In genomic region chr17:40352044-40352778, GRCh38 we compare ENCODE assay signal across 1 cellular context.
TF ChIP-seq lines count a peak whose summit lies in the region.

No MANE protein-coding gene starts in this region.

TF ChIP-seq in HepG2, 621 proteins besides CTCF, POLR2A, EP300 and RAD21 (continued from another document and continues in another):
- TF ChIP-seq TBX2 (CRISPR knock-in tag; IDR thresholded peaks at IDR 0.05; ENCODE audit: borderline replicate concordance) (no peak), BRF2 (CRISPR knock-in tag; IDR thresholded peaks at IDR 0.05) (0 out of 2 replicates have a peak, but pooled peaks have one; percentile 1), CEBPB (IDR thresholded peaks at IDR 0.05; ENCODE audit: borderline replicate concordance, low read depth, low read length) (no peak), E2F2 (CRISPR knock-in tag; IDR thresholded peaks at IDR 0.05; ENCODE audit: borderline replicate concordance) (peak; percentile 24; the same call in 1 of the 2 replicates), ARID5B (CRISPR knock-in tag; IDR thresholded peaks at IDR 0.05) (peak; percentile 53; the same call in 1 of the 2 replicates), ZNF766 (CRISPR knock-in tag; IDR thresholded peaks at IDR 0.05; ENCODE audit: borderline replicate concordance) (peak; percentile 1; the same call in 1 of the 2 replicates), MIER2 (CRISPR knock-in tag; IDR thresholded peaks at IDR 0.05) (no peak), ZUFSP (CRISPR knock-in tag; IDR thresholded peaks at IDR 0.05; ENCODE audit: borderline replicate concordance) (no peak), FOXM1 (CRISPR knock-in tag; IDR thresholded peaks at IDR 0.05) (0 out of 2 replicates have a peak, but pooled peaks have one; percentile 32), SETDB1 (CRISPR knock-in tag; IDR thresholded peaks at IDR 0.05; ENCODE audit: borderline replicate concordance) (no peak), MAZ (IDR thresholded peaks at IDR 0.05; ENCODE audit: borderline replicate concordance, low read depth, low read length) (no peak), MAZ (CRISPR knock-in tag; IDR thresholded peaks at IDR 0.05; ENCODE audit: low read depth) (no peak), ZNF256 (CRISPR knock-in tag; conservative IDR thresholded peaks at IDR 0.05) (peak; percentile 66; the same call in 1 of the 2 replicates), FOXC1 (CRISPR knock-in tag; IDR thresholded peaks at IDR 0.05; ENCODE audit: borderline replicate concordance) (no peak; the same call in 1 of the 2 replicates), RARA (CRISPR knock-in tag; IDR thresholded peaks at IDR 0.05) (peak; percentile 68), UBTF (CRISPR knock-in tag; IDR thresholded peaks at IDR 0.05) (0 out of 2 replicates have a peak, but pooled peaks have one; percentile 9), ZBTB43 (CRISPR knock-in tag; conservative IDR thresholded peaks at IDR 0.05) (no peak), NCOA5 (CRISPR knock-in tag; IDR thresholded peaks at IDR 0.05) (no peak), MXD3 (CRISPR knock-in tag; IDR thresholded peaks at IDR 0.05) (no peak; the same call in 1 of the 2 replicates), TARDBP (CRISPR knock-in tag; IDR thresholded peaks at IDR 0.05) (no peak; the same call in 1 of the 2 replicates), E2F5 (CRISPR knock-in tag; conservative IDR thresholded peaks at IDR 0.05) (no peak), MBD4 (IDR thresholded peaks at IDR 0.05; ENCODE audit: borderline replicate concordance, low read length) (no peak), PHF21A (CRISPR knock-in tag; IDR thresholded peaks at IDR 0.05) (no peak), PHF5A (CRISPR knock-in tag; IDR thresholded peaks at IDR 0.05; ENCODE audit: low read depth, unreplicated experiment) (peak; percentile 12), RXRA (CRISPR knock-in tag; IDR thresholded peaks at IDR 0.05) (peak; percentile 33), JUNB (CRISPR knock-in tag; IDR thresholded peaks at IDR 0.05; ENCODE audit: borderline replicate concordance) (no peak), RERE (CRISPR knock-in tag; IDR thresholded peaks at IDR 0.05; ENCODE audit: low read depth) (no peak), ZNF224 (CRISPR knock-in tag; IDR thresholded peaks at IDR 0.05) (no peak), CREBL2 (CRISPR knock-in tag; IDR thresholded peaks at IDR 0.05; ENCODE audit: borderline replicate concordance) (no peak), ZNF280B (CRISPR knock-in tag; IDR thresholded peaks at IDR 0.05; ENCODE audit: borderline replicate concordance) (no peak), ZBTB33 (CRISPR knock-in tag; IDR thresholded peaks at IDR 0.05) (no peak), ZNF569 (CRISPR knock-in tag; IDR thresholded peaks at IDR 0.05; ENCODE audit: borderline replicate concordance) (no peak)
